Comparison of ENCODE assay signal across 23 cellular contexts in genomic region chr19:8490395-8490760, GRCh38. TPM values are rescaled to one million over a fixed set of nuclear protein-coding genes. Genes with fewer than 3 reads are reported as not detected.
DNase-seq lines count a peak whose midpoint lies in the region; ATAC-seq and TF ChIP-seq lines count a peak whose summit lies in the region.
"Had no signal": no experiment of that assay in that cellular context is flagged by ENCODE, and none has a peak within 500 bp of the region (broad histone marks: within the 10 kb centered on the region; RNA-seq: fewer than 3 reads in every experiment).

No MANE protein-coding gene starts in this region.

- POLR2A ChIA-PET in HCT116 (lab: Charles Lee): no interaction called here

- no peak overlapping the region for H2AFZ ChIP-seq in HCT116 (ENCODE audit: low read depth, low read length, poor library complexity, severe bottlenecking)

- CTCF ChIA-PET in HCT116 (lab: Charles Lee): no interaction called here

- TF ChIP-seq RAD21 in HCT116 (IDR thresholded peaks at IDR 0.05; ENCODE audit: low read depth): no peak

- RAD21 ChIA-PET in HCT116 (lab: Charles Lee; ENCODE audit: low non-redundant PET in 1 of 2, low total read pairs in 2 of 2, uncharacterized antibody in 2 of 2, unreplicated experiment in 2 of 2): no interaction called here

- no peak overlapping the region for H3K4me3 Mint-ChIP-seq in CD14-positive monocyte
- H3K4me3 Mint-ChIP-seq in effector memory CD8-positive, alpha-beta T cell: no peak overlapping the region
- H3K4me3 Mint-ChIP-seq: activated B cell treated with CpG ODN at 0.5 μM for 24 hours; HFFc6; memory B cell; naive B cell; stimulated activated naive CD8-positive, alpha-beta T cell treated with anti-CD3 and anti-CD28 coated beads, Interleukin-15, Interleukin-2, amounts not matched to agents 100 ng/mL and 50 ng/mL, for 24 hours had no signal

- H3K4me3 ChIP-seq in HCT116 (replicated peaks in 1 of 2; ENCODE audit: low read depth in 1 of 2, low read length in 2 of 2) (no peak overlapping the region), prostate gland (no peak overlapping the region)
- H3K4me3 ChIP-seq: heart left ventricle had no signal

- peaks cover 3% of the 10 kb centered on the region for H3K79me2 ChIP-seq in HCT116 (ENCODE audit: insufficient read depth, low read length)

- H3K9me3 Mint-ChIP-seq in CD14-positive monocyte: peaks cover 0 to 2% (median 0%) of the 10 kb centered on the region in 7 donors
- no peaks in the 10 kb centered on the region for H3K9me3 Mint-ChIP-seq in effector memory CD8-positive, alpha-beta T cell
- H3K9me3 Mint-ChIP-seq: activated B cell treated with CpG ODN at 0.5 μM for 24 hours; activated T-helper 2 cell treated with anti-CD3 and anti-CD28 coated beads, Interferon-gamma antibody, Interleukin-2, Interleukin-4, amounts not matched to agents 10 μg/mL and 5 μg/mL and 100 μg/mL, durations not matched to agents 14 hours and 24 hours and 36 hours; HFFc6; memory B cell; naive B cell; stimulated activated naive CD8-positive, alpha-beta T cell treated with anti-CD3 and anti-CD28 coated beads, Interleukin-15, Interleukin-2, amounts not matched to agents 100 ng/mL and 50 ng/mL, for 24 hours had no signal

- no peak overlapping the region for H3K4me2 ChIP-seq in HCT116 (ENCODE audit: low read length)

- DNase-seq in CD14-positive monocyte (ENCODE audit: low spot score) (no peak), HCT116 (ENCODE audit: low read depth, low spot score) (no peak), prostate gland (ENCODE audit: low spot score) (no peak), sciatic nerve (ENCODE audit: low spot score) (no peak)
- DNase-seq in effector memory CD8-positive, alpha-beta T cell: no peak
- DNase-seq: activated B cell treated with CpG ODN at 0.5 μM for 24 hours; activated CD8-positive, alpha-beta memory T cell treated with anti-CD3 and anti-CD28 coated beads for 24 hours; EL; HFFc6; KBM-7; naive B cell; NCI-H1092; NCI-H2081; NCI-H524 treated with DMSO at 0.1 percent for 48 hours; retina had no signal

- ATAC-seq in HCT116 (peak; percentile 23), HG03135 (IDR thresholded peaks at IDR 0.05; ENCODE audit: unreplicated experiment) (no peak), GM18868 (IDR thresholded peaks at IDR 0.05; ENCODE audit: unreplicated experiment) (no peak), sciatic nerve (no peak)
- no peak for ATAC-seq in effector memory CD8-positive, alpha-beta T cell (replicated peaks)

- peaks cover 0 to 2% (median 2%) of the 10 kb centered on the region in 3 donors for H3K27me3 Mint-ChIP-seq in CD14-positive monocyte (ENCODE audit: low read depth in 3 of 3)
- no peaks in the 10 kb centered on the region for H3K27me3 Mint-ChIP-seq in effector memory CD8-positive, alpha-beta T cell
- H3K27me3 Mint-ChIP-seq: activated B cell treated with CpG ODN at 0.5 μM for 24 hours; memory B cell; naive B cell; stimulated activated naive CD8-positive, alpha-beta T cell treated with anti-CD3 and anti-CD28 coated beads, Interleukin-15, Interleukin-2, amounts not matched to agents 100 ng/mL and 50 ng/mL, for 24 hours had no signal

- H3K27me3 ChIP-seq in HCT116 (ENCODE audit: insufficient read depth, low read length) (no peaks in the 10 kb centered on the region), prostate gland (replicated peaks; ENCODE audit: insufficient read depth) (no peaks in the 10 kb centered on the region)
- H3K27me3 ChIP-seq: heart left ventricle had no signal

- no TSS peak for BruUV-seq in HCT116 (replicated peaks; lab: Mats Ljungman, UMichigan)

- no peaks in the 10 kb centered on the region for H3K9me3 ChIP-seq in HCT116 (ENCODE audit: control insufficient read depth in 1 of 2, insufficient read depth in 1 of 2, low read depth in 1 of 2, low read length in 2 of 2)
- H3K9me3 ChIP-seq in prostate gland: no peaks in the 10 kb centered on the region
- H3K9me3 ChIP-seq: heart left ventricle had no signal

- no peaks in the 10 kb centered on the region for H4K20me1 ChIP-seq in HCT116 (ENCODE audit: insufficient read depth)

- TF ChIP-seq POLR2A in HCT116 (IDR thresholded peaks at IDR 0.05; ENCODE audit: borderline replicate concordance, extremely low read depth, insufficient read depth, insufficient read length) (no peak), prostate gland (IDR thresholded peaks at IDR 0.05) (no peak)

- H3K27ac ChIP-seq in HCT116 (ENCODE audit: low read depth, low read length) (no peak overlapping the region), prostate gland (peak overlapping the region; percentile 65 to 75)
- H3K27ac ChIP-seq: heart left ventricle had no signal

- intact Hi-C loops in CD14-positive monocyte (cut with micrococcal nuclease) (no loop called here), HCT116 (cut with micrococcal nuclease) (no loop called here), prostate gland (cut with DNase I) (no loop called here), sciatic nerve (cut with DNase I) (no loop called here)

- H3K36me3 Mint-ChIP-seq in CD14-positive monocyte: peaks cover 68 to 93% of the 10 kb centered on the region in 2 donors
- peaks cover 65% of the 10 kb centered on the region for H3K36me3 Mint-ChIP-seq in effector memory CD8-positive, alpha-beta T cell (ENCODE audit: insufficient read depth)

- TF ChIP-seq CTCF in CD14-positive monocyte (IDR thresholded peaks at IDR 0.05) (no peak), HCT116 (IDR thresholded peaks at IDR 0.05 in 2 of 3, conservative IDR thresholded peaks at IDR 0.05 in 1 of 3; ENCODE audit: borderline replicate concordance in 1 of 3, insufficient read depth in 1 of 3, low read depth in 2 of 3, low read length in 2 of 3) (no peak), prostate gland (IDR thresholded peaks at IDR 0.05) (no peak)

- H3K9me2 ChIP-seq in HCT116 (ENCODE audit: insufficient read depth): no peaks in the 10 kb centered on the region

- H3K36me3 ChIP-seq in HCT116 (ENCODE audit: control insufficient read depth in 1 of 2, insufficient read depth in 2 of 2, low read length in 2 of 2) (peaks cover 23 to 24% of the 10 kb centered on the region in 2 experiments; a peak in 3 of 4 replicates), prostate gland (peaks cover 21 to 22% of the 10 kb centered on the region in 2 donors)

- H3K4me1 ChIP-seq in HCT116 (ENCODE audit: control insufficient read depth in 1 of 2, insufficient read depth in 2 of 2, low read length in 2 of 2) (no peaks in the 10 kb centered on the region), prostate gland (replicated peaks) (no peaks in the 10 kb centered on the region)

- H3K9ac ChIP-seq in HCT116 (ENCODE audit: low read length): no peak overlapping the region

- WGBS in prostate gland: 68% methylated on average over 16 of the region's 24 CpGs

- H3K27ac Mint-ChIP-seq in CD14-positive monocyte: peak overlapping the region; percentile 81 to 99 (median 90)
- peak overlapping the region; percentile 48 to 86 for H3K27ac Mint-ChIP-seq in effector memory CD8-positive, alpha-beta T cell
- H3K27ac Mint-ChIP-seq: activated B cell treated with CpG ODN at 0.5 μM for 24 hours; HFFc6; stimulated activated naive CD8-positive, alpha-beta T cell treated with anti-CD3 and anti-CD28 coated beads, Interleukin-15, Interleukin-2, amounts not matched to agents 100 ng/mL and 50 ng/mL, for 24 hours had no signal

- peaks cover 86% of the 10 kb centered on the region for H3K4me1 Mint-ChIP-seq in CD14-positive monocyte
- peaks cover 23 to 26% of the 10 kb centered on the region in 2 donors for H3K4me1 Mint-ChIP-seq in effector memory CD8-positive, alpha-beta T cell (ENCODE audit: low read depth in 2 of 2)

TF ChIP-seq in HCT116, 20 proteins besides CTCF, POLR2A, EP300 and RAD21:
- TF ChIP-seq POLR2AphosphoS5 (IDR thresholded peaks at IDR 0.05; ENCODE audit: low read depth, low read length) (no peak), ZFX (IDR thresholded peaks at IDR 0.05) (no peak), CBX3 (IDR thresholded peaks at IDR 0.05; ENCODE audit: low read depth) (no peak), TCF7L2 (IDR thresholded peaks at IDR 0.05; ENCODE audit: borderline replicate concordance, extremely low read depth, insufficient read depth, insufficient read length) (no peak), EZH2 (IDR thresholded peaks at IDR 0.05) (no peak), CEBPB (IDR thresholded peaks at IDR 0.05; ENCODE audit: low read depth) (no peak), SIN3A (IDR thresholded peaks at IDR 0.05; ENCODE audit: low read depth) (no peak), SP1 (IDR thresholded peaks at IDR 0.05; ENCODE audit: low read depth) (no peak)
- TF ChIP-seq, protein P1, sequence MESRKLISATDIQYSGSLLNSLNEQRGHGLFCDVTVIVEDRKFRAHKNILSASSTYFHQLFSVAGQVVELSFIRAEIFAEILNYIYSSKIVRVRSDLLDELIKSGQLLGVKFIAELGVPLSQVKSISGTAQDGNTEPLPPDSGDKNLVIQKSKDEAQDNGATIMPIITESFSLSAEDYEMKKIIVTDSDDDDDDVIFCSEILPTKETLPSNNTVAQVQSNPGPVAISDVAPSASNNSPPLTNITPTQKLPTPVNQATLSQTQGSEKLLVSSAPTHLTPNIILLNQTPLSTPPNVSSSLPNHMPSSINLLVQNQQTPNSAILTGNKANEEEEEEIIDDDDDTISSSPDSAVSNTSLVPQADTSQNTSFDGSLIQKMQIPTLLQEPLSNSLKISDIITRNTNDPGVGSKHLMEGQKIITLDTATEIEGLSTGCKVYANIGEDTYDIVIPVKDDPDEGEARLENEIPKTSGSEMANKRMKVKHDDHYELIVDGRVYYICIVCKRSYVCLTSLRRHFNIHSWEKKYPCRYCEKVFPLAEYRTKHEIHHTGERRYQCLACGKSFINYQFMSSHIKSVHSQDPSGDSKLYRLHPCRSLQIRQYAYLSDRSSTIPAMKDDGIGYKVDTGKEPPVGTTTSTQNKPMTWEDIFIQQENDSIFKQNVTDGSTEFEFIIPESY (IDR thresholded peaks at IDR 0.05; ENCODE audit: extremely low read depth, insufficient replicate concordance, low read length): no peak
TF ChIP-seq in HCT116: peak in this region for 0.

RNA-seq across cellular contexts. Expression of gene PRAM1, which starts 12.1 kb away (rescaled TPM):
- 10 to 100 TPM; 43.3 to 69.0 TPM for polyA plus RNA-seq in CD14-positive monocyte
- total RNA-seq in HCT116 (2021; ENCODE audit: unreplicated experiment) (1.3 TPM), prostate gland (1 to 10 TPM; 2.4 to 5.3 TPM), sciatic nerve (8.8 TPM)
- polyA plus RNA-seq in HCT116 (2012): 1.3 and 1.5 TPM in 2 replicates
- total RNA-seq: bronchial epithelial cell, fibroblast of lung had no signal
- polyA plus RNA-seq: fibroblast of lung had no signal

RNA-seq across cellular contexts. Expression of gene ZNF414, which starts 23.6 kb away (rescaled TPM):
- polyA plus RNA-seq in CD14-positive monocyte: 1 to 10 TPM; 4.1 to 4.7 TPM
- total RNA-seq in HCT116 (2021; ENCODE audit: unreplicated experiment) (31.9 TPM), prostate gland (10 to 100 TPM; 24.4 to 59.5 TPM), sciatic nerve (22.2 TPM)
- polyA plus RNA-seq in HCT116 (2012): 29.8 and 35.3 TPM in 2 replicates

RNA-seq across cellular contexts. Expression of gene HNRNPM, which starts 45.6 kb away (rescaled TPM):
- polyA plus RNA-seq in CD14-positive monocyte: 100 to 1,000 TPM in 1 of 2 donors, 10 to 100 TPM in 1; 77.0 to 116 TPM
- 298 TPM for total RNA-seq in HCT116 (2021; ENCODE audit: unreplicated experiment)
- 187 and 244 TPM in 2 replicates for polyA plus RNA-seq in HCT116 (2012)
- 100 to 1,000 TPM; 111 to 147 TPM for total RNA-seq in prostate gland
- total RNA-seq in sciatic nerve: 154 TPM
